In the genomic region with DNA sequence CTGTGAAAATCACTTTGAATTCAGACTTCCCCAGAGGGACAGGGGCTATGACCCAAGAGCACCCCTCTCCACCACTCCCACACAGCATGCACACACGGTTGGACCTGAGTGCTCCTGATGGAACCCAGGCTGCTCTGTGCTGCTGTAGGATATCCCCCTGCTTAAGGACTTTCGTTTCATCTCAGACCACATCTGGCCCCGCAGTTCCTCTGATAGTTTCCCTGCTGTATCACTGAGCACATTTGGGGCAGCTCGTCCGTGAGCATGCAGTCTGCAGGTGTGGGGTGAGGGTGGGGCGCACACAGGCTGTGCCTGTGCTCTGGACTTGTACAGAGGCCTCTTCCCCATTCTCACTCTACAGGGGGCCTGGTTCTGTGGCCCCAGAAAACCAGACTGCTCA, we compare ENCODE assay signal across 33 cellular contexts.
"Had no signal": no experiment of that assay in that cellular context is flagged by ENCODE, and none has a peak within 500 bp of the region (broad histone marks: within the 10 kb centered on the region; RNA-seq: fewer than 3 reads in every experiment).

No MANE protein-coding gene starts in this region.

- H3K4me3 Mint-ChIP-seq: activated CD4-positive, alpha-beta T cell treated with anti-CD3 and anti-CD28 coated beads, Interleukin-2, amount 10 ng/mL, durations not matched to agents 24 days and 14 days; activated CD8-positive, alpha-beta T cell treated with anti-CD3 and anti-CD28 coated beads for 36 hours; activated naive CD4-positive, alpha-beta T cell treated with anti-CD3 and anti-CD28 coated beads, Interleukin-2, amount 50 U/mL, for 24 hours; activated naive CD8-positive, alpha-beta T cell treated with anti-CD3 and anti-CD28 coated beads, Interleukin-2, amount 10 ng/mL, durations not matched to agents 7 days and 5 days; central memory CD8-positive, alpha-beta T cell had no signal

- H3K4me1 ChIP-seq: SJCRH30 had no signal

- H3K27me3 Mint-ChIP-seq: activated CD4-positive, alpha-beta T cell treated with anti-CD3 and anti-CD28 coated beads, Interleukin-2, amount 10 ng/mL, durations not matched to agents 24 days and 14 days; activated CD8-positive, alpha-beta T cell treated with anti-CD3 and anti-CD28 coated beads for 36 hours had no signal

- H3K27ac ChIP-seq: ascending aorta, cardiac muscle cell, PC-9, RWPE1, SJCRH30, SK-N-MC, WERI-Rb-1 had no signal

- H2AFZ ChIP-seq: PC-9 had no signal

- H3K27ac Mint-ChIP-seq: activated CD4-positive, alpha-beta T cell treated with anti-CD3 and anti-CD28 coated beads, Interleukin-2, amount 10 ng/mL, durations not matched to agents 24 days and 14 days; activated CD8-positive, alpha-beta T cell treated with anti-CD3 and anti-CD28 coated beads for 36 hours; activated naive CD4-positive, alpha-beta T cell treated with anti-CD3 and anti-CD28 coated beads, Interleukin-2, amount 50 U/mL, for 24 hours; activated naive CD8-positive, alpha-beta T cell treated with anti-CD3 and anti-CD28 coated beads, Interleukin-2, amount 10 ng/mL, durations not matched to agents 7 days and 5 days; activated T-helper 2 cell treated with anti-CD3 and anti-CD28 coated beads, Interferon-gamma antibody, Interleukin-2, Interleukin-4, amounts not matched to agents 10 μg/mL and 5 μg/mL and 100 μg/mL, durations not matched to agents 14 hours and 24 hours and 36 hours had no signal

- H3K9me3 Mint-ChIP-seq: activated CD8-positive, alpha-beta T cell treated with anti-CD3 and anti-CD28 coated beads for 36 hours; activated naive CD4-positive, alpha-beta T cell treated with anti-CD3 and anti-CD28 coated beads, Interleukin-2, amount 50 U/mL, for 24 hours; activated T-helper 2 cell treated with anti-CD3 and anti-CD28 coated beads, Interferon-gamma antibody, Interleukin-2, Interleukin-4, amounts not matched to agents 10 μg/mL and 5 μg/mL and 100 μg/mL, durations not matched to agents 14 hours and 24 hours and 36 hours; central memory CD8-positive, alpha-beta T cell had no signal

- H3K9me3 ChIP-seq: ascending aorta, SJCRH30 had no signal

- H3K4me1 Mint-ChIP-seq: activated CD4-positive, alpha-beta T cell treated with anti-CD3 and anti-CD28 coated beads, Interleukin-2, amount 10 ng/mL, durations not matched to agents 24 days and 14 days; activated naive CD4-positive, alpha-beta T cell treated with anti-CD3 and anti-CD28 coated beads, Interleukin-2, amount 50 U/mL, for 24 hours; central memory CD8-positive, alpha-beta T cell had no signal

- H3K4me2 ChIP-seq: PC-9 had no signal

- DNase-seq: activated CD4-positive, alpha-beta T cell treated with anti-CD3 and anti-CD28 coated beads for 1 hour; activated CD4-positive, alpha-beta T cell treated with anti-CD3 and anti-CD28 coated beads, Interleukin-2, amount 10 ng/mL, durations not matched to agents 24 days and 14 days; activated CD4-positive, alpha-beta T cell treated with anti-CD3 and anti-CD28 coated beads, Interleukin-2, amount 50 U/mL, for 4 hours; activated CD4-positive, CD25-positive, alpha-beta regulatory T cell; activated CD8-positive, alpha-beta T cell treated with anti-CD3 and anti-CD28 coated beads for 36 hours; activated gamma-delta T cell; activated naive CD4-positive, alpha-beta T cell treated with Interleukin-2 at 50 U/mL for 16 hours; activated naive CD8-positive, alpha-beta T cell treated with anti-CD3 and anti-CD28 coated beads, Interleukin-2, amount 10 ng/mL, durations not matched to agents 7 days and 5 days; activated T-cell treated with anti-CD3 and anti-CD28 coated beads, Interleukin-2, amount 50 U/mL, for 1 hour; amygdala; Karpas-422; KBM-7; NCI-H1048; NCI-H1105 treated with DMSO at 0.1 percent for 48 hours; NCI-H1436; NCI-H1694; NCI-H1930; NCI-H2081 treated with DMSO at 0.1 percent for 48 hours; NCI-H345; NCI-H524 treated with DMSO at 0.1 percent for 48 hours; NK-92 treated with Interleukin-12 subunit alpha and Interleukin-12 subunit beta, amount 100 ng/mL, for 24 hours; PC-9; SHP77; SJCRH30; T1000; WERI-Rb-1 had no signal

- H3K27me3 ChIP-seq: ascending aorta, cardiac muscle cell had no signal

- H3K36me3 ChIP-seq: cardiac muscle cell, SJCRH30, WERI-Rb-1 had no signal

- ATAC-seq: activated CD8-positive, alpha-beta T cell treated with anti-CD3 and anti-CD28 coated beads for 36 hours had no signal

- H3K4me3 ChIP-seq: ascending aorta, cardiac muscle cell, PC-9, SJCRH30, SK-N-MC had no signal

- H3K36me3 Mint-ChIP-seq: activated naive CD4-positive, alpha-beta T cell treated with anti-CD3 and anti-CD28 coated beads, Interleukin-2, amount 50 U/mL, for 24 hours; activated naive CD8-positive, alpha-beta T cell treated with anti-CD3 and anti-CD28 coated beads, Interleukin-2, amount 10 ng/mL, durations not matched to agents 7 days and 5 days had no signal
